Comparison of ENCODE assay signal across 8 cellular contexts in genomic region chr12:32273063-32273521, GRCh38.
DNase-seq lines count a peak whose midpoint lies in the region; ATAC-seq and TF ChIP-seq lines count a peak whose summit lies in the region.

No MANE protein-coding gene starts in this region.

- H3K36me3 ChIP-seq in KOPT-K1 (ENCODE audit: insufficient read depth, low read length) (no peaks in the 10 kb centered on the region), gastrocnemius medialis (no peaks in the 10 kb centered on the region)

- no peak overlapping the region for H3K4me3 ChIP-seq in gastrocnemius medialis

- DNase-seq in kidney glomerular epithelial cell (lab: John Stamatoyannopoulos, UW) (peak; percentile 16), Kasumi-1 (lab: John Stamatoyannopoulos, UW) (no peak), NCI-H345 (lab: John Stamatoyannopoulos, UW) (no peak), gastrocnemius medialis (no peak), left ventricle myocardium superior (no peak)

- intact Hi-C loops in gastrocnemius medialis (cut with DNase I; ENCODE audit: low total_unique reads), result no loop called here
- intact Hi-C loops in left ventricle myocardium superior (cut with micrococcal nuclease), result no loop called here

- H3K9me3 ChIP-seq in KOPT-K1 (ENCODE audit: insufficient read depth, low read length, poor library complexity, severe bottlenecking) (no peaks in the 10 kb centered on the region), gastrocnemius medialis (no peaks in the 10 kb centered on the region)

- in situ Hi-C loops in gastrocnemius medialis (cut with MboI; ENCODE audit: low sequenced_read_pairs in 4 of 4), result no loop called here

- H3K4me1 ChIP-seq in gastrocnemius medialis, result peaks cover 0 to 6% of the 10 kb centered on the region in 2 donors

- no peak for TF ChIP-seq POLR2A in gastrocnemius medialis (IDR thresholded peaks at IDR 0.05)

- no peaks in the 10 kb centered on the region for H3K27me3 ChIP-seq in gastrocnemius medialis

- H3K27ac ChIP-seq in KOPT-K1 (ENCODE audit: low read depth, low read length, poor library complexity, severe bottlenecking) (peak overlapping the region; percentile 52), gastrocnemius medialis (no peak overlapping the region)

- ATAC-seq in GM18498 (IDR thresholded peaks at IDR 0.05; ENCODE audit: unreplicated experiment) (peak; percentile 67), GM21723 (IDR thresholded peaks at IDR 0.05; ENCODE audit: unreplicated experiment) (peak; percentile 63), gastrocnemius medialis (no peak), left ventricle myocardium superior (no peak)

- TF ChIP-seq CTCF in gastrocnemius medialis (IDR thresholded peaks at IDR 0.05 in 4 of 5, conservative IDR thresholded peaks at IDR 0.05 in 1 of 5), result no peak

Comparison
In these comparisons a context has a peak if more than half of its experiments do, and no peak if none do; other contexts are left out.
1. ATAC-seq: peak in GM18498 (single experiment) and GM21723 (single experiment); none in gastrocnemius medialis (0 of 2) and left ventricle myocardium superior (single experiment).